In genomic region chr14:92565718-92566115, GRCh38 we compare ENCODE assay signal across 14 cellular contexts.
"Had no signal": no experiment of that assay in that cellular context is flagged by ENCODE, and none has a peak within 500 bp of the region (broad histone marks: within the 10 kb centered on the region; RNA-seq: fewer than 3 reads in every experiment).

No MANE protein-coding gene starts in this region.

- H3K4me3 Mint-ChIP-seq: central memory CD8-positive, alpha-beta T cell; naive thymus-derived CD8-positive, alpha-beta T cell had no signal

- DNase-seq: activated CD4-positive, alpha-beta T cell treated with anti-CD3 and anti-CD28 coated beads, Interleukin-2, amount 50 U/mL, for 4 hours; activated CD4-positive, CD25-positive, alpha-beta regulatory T cell treated with anti-CD3 and anti-CD28 coated beads, Interleukin-2, amount 50 U/mL, for 72 hours; activated T-cell treated with anti-CD3 and anti-CD28 coated beads, Interleukin-2, amount 50 U/mL, for 48 hours; effector memory CD4-positive, alpha-beta T cell; hypothalamus; left colon; occipital lobe; psoas muscle; right lobe of liver; stimulated activated CD4-positive, alpha-beta T cell treated with anti-CD3 and anti-CD28 coated beads, Interleukin-12 subunit alpha, Interleukin-12 subunit beta, amount 100 ng/mL, for 4 hours; stimulated activated naive CD4-positive, alpha-beta T cell had no signal

- H3K27me3 Mint-ChIP-seq: central memory CD8-positive, alpha-beta T cell; naive thymus-derived CD8-positive, alpha-beta T cell had no signal

- H3K27me3 ChIP-seq: right lobe of liver had no signal

- H3K9me3 ChIP-seq: psoas muscle, right lobe of liver had no signal

- H3K27ac ChIP-seq: psoas muscle, right lobe of liver had no signal

- ATAC-seq: left colon; naive thymus-derived CD8-positive, alpha-beta T cell; psoas muscle had no signal

- H3K9me3 Mint-ChIP-seq: central memory CD8-positive, alpha-beta T cell had no signal

- H3K36me3 ChIP-seq: right lobe of liver had no signal

- H3K4me3 ChIP-seq: lung, psoas muscle, right lobe of liver had no signal

- H3K4me1 ChIP-seq: psoas muscle had no signal
